Comparison of ENCODE assay signal across 8 cellular contexts in genomic region chr15:65101418-65101890, GRCh38. TPM values are rescaled to one million over a fixed set of nuclear protein-coding genes. Genes with fewer than 3 reads are reported as not detected.
DNase-seq lines count a peak whose midpoint lies in the region; ATAC-seq lines count a peak whose summit lies in the region.

No MANE protein-coding gene starts in this region.

- H3K18ac ChIP-seq in trophoblast cell (ENCODE audit: low read length) = no peak overlapping the region

- no CpG with 5 or more reads among the region's 9 CpGs for WGBS in trophoblast cell (ENCODE audit: extremely low coverage, insufficient coverage, insufficient read length)

- H2BK12ac ChIP-seq in trophoblast cell (ENCODE audit: low read length) = no peak overlapping the region

- H2BK120ac ChIP-seq in trophoblast cell (ENCODE audit: insufficient read depth, low read length, poor library complexity) = no peak overlapping the region

- no peaks in the 10 kb centered on the region for H3K9me3 ChIP-seq in trophoblast cell (ENCODE audit: insufficient read depth, low read depth, low read length)

- H4K8ac ChIP-seq in trophoblast cell (ENCODE audit: low read depth, low read length) = no peak overlapping the region

- no peak overlapping the region for H3K23ac ChIP-seq in trophoblast cell (ENCODE audit: low read length)

- no peak overlapping the region for H2AFZ ChIP-seq in trophoblast cell (ENCODE audit: insufficient read depth, low read length, poor library complexity)

- peak overlapping the region; percentile 28 for H3K9ac ChIP-seq in trophoblast cell (ENCODE audit: low read length)

- H4K91ac ChIP-seq in trophoblast cell (ENCODE audit: low read depth, low read length) = no peak overlapping the region

- peaks cover 14 to 15% of the 10 kb centered on the region in 2 experiments for H3K36me3 ChIP-seq in trophoblast cell (ENCODE audit: control insufficient read depth in 1 of 2, insufficient read depth in 2 of 2, low read length in 2 of 2)

- H3K4me3 ChIP-seq in trophoblast cell (ENCODE audit: low read depth, low read length) = peak overlapping the region; percentile 5

- H3K79me2 ChIP-seq in trophoblast cell (ENCODE audit: control insufficient read depth, insufficient read depth, low read length, poor library complexity) = no peaks in the 10 kb centered on the region

- no peak overlapping the region for H2BK5ac ChIP-seq in trophoblast cell (ENCODE audit: low read depth, low read length, poor library complexity)

- peak overlapping the region; percentile 44 for H3K4me2 ChIP-seq in trophoblast cell (ENCODE audit: low read length)

- H3K4ac ChIP-seq in trophoblast cell (ENCODE audit: low read depth, low read length) = no peak overlapping the region

- H3K27ac ChIP-seq in trophoblast cell (ENCODE audit: low read depth, low read length) = no peak overlapping the region

- ATAC-seq in HG02885 (IDR thresholded peaks at IDR 0.05; ENCODE audit: poor library complexity, unreplicated experiment) (no peak), HG03025 (IDR thresholded peaks at IDR 0.05; ENCODE audit: low FRiP score, unreplicated experiment) (no peak)

- peak; percentile 54 to 66 for DNase-seq in SHP77 (lab: John Stamatoyannopoulos, UW)
- DNase-seq in SHP77 treated with DMSO at 0.1 percent for 48 hours (lab: John Stamatoyannopoulos, UW) = no peak
- DNase-seq in NOMO-1 treated with dmso at 0.1 percent for 144 hours (lab: John Stamatoyannopoulos, UW; ENCODE audit: unreplicated experiment) = peak; percentile 25
- peak; percentile 60 for DNase-seq in activated naive CD4-positive, alpha-beta T cell treated with anti-CD3 and anti-CD28 coated beads, Interleukin-2, amount 50 U/mL, for 16 hours
- DNase-seq in head of caudate nucleus = peak; percentile 47 to 86 (median 72)
- peak; percentile 53 to 79 for DNase-seq in trophoblast cell

- intact Hi-C loops in head of caudate nucleus (cut with DNase I) = loop anchor here (10.0 kb wide), 1 partner anchor 47 kb away; no protein-coding TSS in a partner anchor

- H2AK5ac ChIP-seq in trophoblast cell (ENCODE audit: low read length) = no peak overlapping the region

- H3K4me1 ChIP-seq in trophoblast cell (ENCODE audit: control insufficient read depth in 1 of 2, insufficient read depth in 2 of 2, low read length in 2 of 2) = peaks cover 3 to 5% of the 10 kb centered on the region in 2 experiments

- H4K12ac ChIP-seq in trophoblast cell (ENCODE audit: low read depth, low read length) = no peak overlapping the region

- no peak overlapping the region for H3K14ac ChIP-seq in trophoblast cell (ENCODE audit: low read length)

- H3K27me3 ChIP-seq in trophoblast cell (ENCODE audit: insufficient read depth, low read length) = peaks cover 4% of the 10 kb centered on the region

- H3K79me1 ChIP-seq in trophoblast cell (ENCODE audit: low read length) = no peaks in the 10 kb centered on the region

RNA-seq across cellular contexts. Expression of gene UBAP1L, which starts 13.5 kb away (rescaled TPM):
- polyA plus RNA-seq in trophoblast cell (2013) = 0.67 TPM in 2 replicates

RNA-seq across cellular contexts. Expression of gene KBTBD13, which starts 24.9 kb away (rescaled TPM):
- polyA plus RNA-seq in trophoblast cell (2013) = not detected in 2 replicates

RNA-seq across cellular contexts. Expression of gene PDCD7, which starts 32.2 kb away (rescaled TPM):
- 13.1 and 13.4 TPM in 2 replicates for polyA plus RNA-seq in trophoblast cell (2013)

RNA-seq across cellular contexts. Expression of gene RASL12, which starts 33.7 kb away (rescaled TPM):
- polyA plus RNA-seq in trophoblast cell (2013) = 2.7 and 2.9 TPM in 2 replicates

RNA-seq across cellular contexts. Expression of gene SLC51B, which starts 56.3 kb away (rescaled TPM):
- polyA plus RNA-seq in trophoblast cell (2013) = 0.07 TPM in 1 of 2 replicates, not detected in the other
